In genomic region chr16:84118315-84118714, GRCh38 we compare ENCODE assay signal across 8 cellular contexts. TPM values are rescaled to one million over a fixed set of nuclear protein-coding genes. Genes with fewer than 3 reads are reported as not detected.
A peak's percentile ranks its signal among the peaks of the same experiment; 100 is the strongest.
DNase-seq lines count a peak whose midpoint lies in the region; ATAC-seq, FAIRE-seq and TF ChIP-seq lines count a peak whose summit lies in the region.
"Not testable (repeated sequence)": the region's sequence is repeated elsewhere in the genome, so short reads cannot be mapped to it uniquely, and the experiment has no call there.
"Had no signal": no experiment of that assay in that cellular context is flagged by ENCODE, and none has a peak within 500 bp of the region (broad histone marks: within the 10 kb centered on the region; RNA-seq: fewer than 3 reads in every experiment).

No MANE protein-coding gene starts in this region.

- TF ChIP-seq CTCF in K562 (IDR thresholded peaks at IDR 0.05 in 2 of 3, conservative IDR thresholded peaks at IDR 0.05 in 1 of 3; ENCODE audit: insufficient read depth in 2 of 3, low read depth in 1 of 3, low read length in 3 of 3); type B pancreatic cell (conservative IDR thresholded peaks at IDR 0.05): not testable (repeated sequence)

- 88% methylated on average over 5 of the region's 5 CpGs for WGBS in K562 (ENCODE audit: insufficient coverage, low coverage, missing lambda C conversion rate)

- peaks cover 24 to 31% (median 29%) of the 10 kb centered on the region in 3 donors for H3K4me1 Mint-ChIP-seq in T-cell
- H3K4me1 Mint-ChIP-seq in activated T-cell treated with anti-CD3 and anti-CD28 coated beads, Interleukin-2, amount 50 U/mL, for 24 hours (ENCODE audit: low read depth) = peaks cover 28% of the 10 kb centered on the region
- H3K4me1 Mint-ChIP-seq in naive thymus-derived CD4-positive, alpha-beta T cell = peaks cover 6 to 30% (median 22%) of the 10 kb centered on the region in 7 donors
- H3K4me1 Mint-ChIP-seq in type B pancreatic cell (ENCODE audit: unreplicated experiment) = peaks cover 10% of the 10 kb centered on the region

- H3K36me3 ChIP-seq in K562 (ENCODE audit: control insufficient read depth, insufficient read depth, low read length) = peaks cover 12% of the 10 kb centered on the region; the same call in 2 of the 3 replicates
- not testable (repeated sequence) for H3K36me3 ChIP-seq in naive thymus-derived CD4-positive, alpha-beta T cell (ENCODE audit: control insufficient read depth in 2 of 3, insufficient read depth in 3 of 3, low read length in 3 of 3)

- POLR2A ChIA-PET in T-cell (lab: Charles Lee) = not testable (repeated sequence)
- POLR2A ChIA-PET in K562 (lab: Yijun Ruan, JAX) = interaction anchor here (0.6 to 10.0 kb wide), 7 partner anchors 11 to 773 kb away, joined by 3 to 145 read pairs (median 3); no protein-coding TSS in a partner anchor
- POLR2A ChIA-PET in naive thymus-derived CD4-positive, alpha-beta T cell (lab: Charles Lee) = interaction anchor here (3.0 kb wide), 1 partner anchor 26 kb away, joined by 21 read pairs; the partner anchor contains the start of genes DNAAF1 and HSDL1

- H3K4me3 Mint-ChIP-seq in T-cell = peak overlapping the region; percentile 30 to 62 (median 62)
- peak overlapping the region; percentile 68 for H3K4me3 Mint-ChIP-seq in activated T-cell treated with anti-CD3 and anti-CD28 coated beads, Interleukin-2, amount 50 U/mL, for 24 hours
- peak overlapping the region in 8 of 10 donors; percentile 33 to 96 (median 60) for H3K4me3 Mint-ChIP-seq in naive thymus-derived CD4-positive, alpha-beta T cell
- H3K4me3 Mint-ChIP-seq in type B pancreatic cell = peak overlapping the region; percentile 77

- H3K4me3 ChIP-seq in K562; naive thymus-derived CD4-positive, alpha-beta T cell (ENCODE audit: low read length): not testable (repeated sequence)

- H2AFZ ChIP-seq in K562 (ENCODE audit: low read depth, low read length) = not testable (repeated sequence)

- not testable (repeated sequence) for H4K20me1 ChIP-seq in K562 (replicated peaks; ENCODE audit: control insufficient read depth, insufficient read depth, low read length)

- not testable (repeated sequence) for H3K36me3 Mint-ChIP-seq in T-cell; naive thymus-derived CD4-positive, alpha-beta T cell; type B pancreatic cell
- peaks cover 31% of the 10 kb centered on the region for H3K36me3 Mint-ChIP-seq in activated T-cell treated with anti-CD3 and anti-CD28 coated beads, Interleukin-2, amount 50 U/mL, for 24 hours (ENCODE audit: low read depth)

- not testable (repeated sequence) for H3K9me1 ChIP-seq in K562 (ENCODE audit: control insufficient read depth, insufficient read depth, low read length)

- H3K4me2 ChIP-seq in K562 (ENCODE audit: insufficient read depth, low read length) = not testable (repeated sequence)

- BruUV-seq in K562 (replicated peaks; lab: Mats Ljungman, UMichigan) = not testable (repeated sequence)

- not testable (repeated sequence) for TF ChIP-seq EP300 in K562 (IDR thresholded peaks at IDR 0.05; ENCODE audit: low read length)

- H3K27ac Mint-ChIP-seq in T-cell = peak overlapping the region in 1 of 2 donors; percentile 11
- H3K27ac Mint-ChIP-seq in activated T-cell treated with anti-CD3 and anti-CD28 coated beads, Interleukin-2, amount 50 U/mL, for 24 hours = peak overlapping the region; percentile 76
- peak overlapping the region in 3 of 9 donors; percentile 4 to 59 (median 15) for H3K27ac Mint-ChIP-seq in naive thymus-derived CD4-positive, alpha-beta T cell
- H3K27ac Mint-ChIP-seq in type B pancreatic cell = not testable (repeated sequence)

- H3K79me2 ChIP-seq in K562 (ENCODE audit: control insufficient read depth, insufficient read depth, low read length) = peaks cover 37% of the 10 kb centered on the region

- H3K27me3 ChIP-seq in K562 (ENCODE audit: control insufficient read depth in 2 of 2, insufficient read depth in 2 of 2, low read length in 2 of 2); naive thymus-derived CD4-positive, alpha-beta T cell (ENCODE audit: control insufficient read depth in 2 of 2, insufficient read depth in 2 of 2, low read length in 2 of 2): not testable (repeated sequence)

- in situ Hi-C loops in K562 (cut with MboI) = not testable (repeated sequence)

- H3K9me3 Mint-ChIP-seq in T-cell; activated T-cell treated with anti-CD3 and anti-CD28 coated beads, Interleukin-2, amount 50 U/mL, for 24 hours; naive thymus-derived CD4-positive, alpha-beta T cell; type B pancreatic cell: not testable (repeated sequence)

- DNase-seq in ELR (ENCODE audit: low read depth) = peak; percentile 17
- not testable (repeated sequence) for DNase-seq in T-cell; activated T-cell treated with anti-CD3 and anti-CD28 coated beads, Interleukin-2, amount 50 U/mL, for 24 hours; K562 (ENCODE audit: extremely low read depth in 1 of 4, low spot score in 3 of 4); naive thymus-derived CD4-positive, alpha-beta T cell; type B pancreatic cell (ENCODE audit: extremely low spot score, unreplicated experiment)

- not testable (repeated sequence) for FAIRE-seq in K562 (lab: Jason Lieb, UNC)

- H3K4me1 ChIP-seq in K562 (replicated peaks in 1 of 2; ENCODE audit: control insufficient read depth in 2 of 2, insufficient read depth in 2 of 2, low read length in 2 of 2) = peaks cover 9 to 27% of the 10 kb centered on the region in 2 experiments; a peak in 3 of 5 replicates
- peaks cover 14 to 18% of the 10 kb centered on the region in 2 donors for H3K4me1 ChIP-seq in naive thymus-derived CD4-positive, alpha-beta T cell (ENCODE audit: control insufficient read depth in 2 of 2, insufficient read depth in 2 of 2, low read length in 2 of 2)

- intact Hi-C loops in K562 (cut with micrococcal nuclease) = not testable (repeated sequence)
- intact Hi-C loops in naive thymus-derived CD4-positive, alpha-beta T cell (cut with micrococcal nuclease) = loop anchor here (5.0 to 10.0 kb wide), 2 partner anchors 386 to 529 kb away; partner anchors contain the start of genes KLHL36 (in 1 of the 2) and MEAK7 (in 1 of the 2)

- not testable (repeated sequence) for H3K9ac ChIP-seq in K562 (ENCODE audit: insufficient read depth in 1 of 2, low read depth in 2 of 2, low read length in 2 of 2)

- not testable (repeated sequence) for TF ChIP-seq RAD21 in K562 (CRISPR knock-in tag; conservative IDR thresholded peaks at IDR 0.05 in 1 of 2, IDR thresholded peaks at IDR 0.05 in 1 of 2)

- H3K9me3 ChIP-seq in K562 (replicated peaks; ENCODE audit: control insufficient read depth, insufficient read depth, low read depth, low read length); naive thymus-derived CD4-positive, alpha-beta T cell (ENCODE audit: control insufficient read depth in 2 of 3, low read length in 3 of 3): not testable (repeated sequence)

- ATAC-seq in T-cell (replicated peaks in 1 of 4); K562; naive thymus-derived CD4-positive, alpha-beta T cell: not testable (repeated sequence)

- H3K27me3 Mint-ChIP-seq in T-cell; activated T-cell treated with anti-CD3 and anti-CD28 coated beads, Interleukin-2, amount 50 U/mL, for 24 hours; naive thymus-derived CD4-positive, alpha-beta T cell; type B pancreatic cell: not testable (repeated sequence)

- CTCF ChIA-PET in T-cell (lab: Charles Lee) = interaction anchor here in 1 of 2 donors (3.3 kb wide), 1 partner anchor 69 kb away, joined by 13 read pairs; the partner anchor contains the start of gene TAF1C
- CTCF ChIA-PET in K562 (lab: Yijun Ruan, JAX; ENCODE audit: low intra/inter-chr PET ratio); naive thymus-derived CD4-positive, alpha-beta T cell (lab: Charles Lee): not testable (repeated sequence)

- not testable (repeated sequence) for H3K27ac ChIP-seq in K562 (ENCODE audit: extremely low read depth, low read depth, low read length); naive thymus-derived CD4-positive, alpha-beta T cell (ENCODE audit: low read depth, low read length)

- TF ChIP-seq POLR2A in K562 (conservative IDR thresholded peaks at IDR 0.05) = not testable (repeated sequence)

RNA-seq across cellular contexts. Expression of gene MBTPS1, which starts 1.6 kb away (rescaled TPM):
- 100 to 1,000 TPM; 122 to 142 (median 131) TPM for total RNA-seq in T-cell
- 203 and 232 TPM in 2 replicates for total RNA-seq in K562 (2011; cell fraction: chromatin; rRNA removed; ENCODE audit: low replicate concordance)
- 178 and 187 TPM in 2 replicates for total RNA-seq in K562 (2011; cell fraction: nucleolus; rRNA removed)
- total RNA-seq in K562 (2011; cell fraction: nucleoplasm; rRNA removed) = 182 and 207 TPM in 2 replicates
- 43.8 and 50.9 TPM in 2 replicates for total RNA-seq in K562 (2014; rRNA removed)
- 31.7 and 32.0 TPM in 2 replicates for total RNA-seq in K562 (2014; rRNA removed; fragmentation: Illumina TruSeq; extraction: Trizol)
- total RNA-seq in K562 (2015; rRNA removed; fragmentation: Illumina TruSeq; extraction: Trizol) = 35.7 and 40.3 TPM in 2 replicates
- total RNA-seq in K562 (2021) = 46.6 and 53.9 TPM in 2 replicates
- 47.5 and 57.6 TPM in 2 replicates for polyA plus RNA-seq in K562 (2011; rRNA removed)
- polyA plus RNA-seq in K562 (2011; cell fraction: cytosol; rRNA removed) = 34.2 and 40.0 TPM in 2 replicates
- polyA plus RNA-seq in K562 (2011; cell fraction: nucleus; rRNA removed) = 123 and 127 TPM in 2 replicates
- polyA plus RNA-seq in K562 (2012) = 53.2 and 68.8 TPM in 2 replicates
- polyA plus RNA-seq in K562 (2014; fragmentation: Illumina TruSeq; extraction: Trizol) = 47.5 and 50.6 TPM in 2 replicates
- polyA plus RNA-seq in K562 (2014; fragmentation: Nextera tagmentation; extraction: Ambion mirVana) = 1 to 10 TPM; 2.8 to 4.3 TPM
- 47.3 and 52.6 TPM in 2 replicates for polyA plus RNA-seq in K562 (2014; rRNA removed)
- polyA minus RNA-seq in K562 (2011; rRNA and poly(A)+ RNA removed) = 74.1 and 90.4 TPM in 2 replicates
- 38.7 and 55.3 TPM in 2 replicates for polyA minus RNA-seq in K562 (2011; cell fraction: cytosol; rRNA and poly(A)+ RNA removed)
- polyA minus RNA-seq in K562 (2011; cell fraction: nucleus; rRNA and poly(A)+ RNA removed) = 101 and 126 TPM in 2 replicates
- total RNA-seq in naive thymus-derived CD4-positive, alpha-beta T cell = 100 to 1,000 TPM in 4 of 5 experiments, 10 to 100 TPM in 1; 65.3 to 157 (median 138) TPM
- polyA plus RNA-seq in naive thymus-derived CD4-positive, alpha-beta T cell = 10 to 100 TPM; 48.6 to 89.4 TPM
- total RNA-seq in type B pancreatic cell (ENCODE audit: low replicate concordance) = 75.7 and 88.4 TPM in 2 replicates

RNA-seq across cellular contexts. Expression of gene HSDL1, which starts 26.7 kb away (rescaled TPM):
- total RNA-seq in T-cell (10 to 100 TPM; 11.9 to 23.5 (median 20.4) TPM), K562 (2014; rRNA removed) (19.7 and 20.5 TPM in 2 replicates), K562 (2014; rRNA removed; fragmentation: Illumina TruSeq; extraction: Trizol) (31.5 and 36.4 TPM in 2 replicates), K562 (2015; rRNA removed; fragmentation: Illumina TruSeq; extraction: Trizol) (38.6 and 39.9 TPM in 2 replicates), K562 (2021) (26.4 and 27.7 TPM in 2 replicates), type B pancreatic cell (ENCODE audit: low replicate concordance) (22.9 and 36.4 TPM in 2 replicates)
- 41.6 and 67.8 TPM in 2 replicates for total RNA-seq in K562 (2011; cell fraction: chromatin; rRNA removed; ENCODE audit: low replicate concordance)
- total RNA-seq in K562 (2011; cell fraction: nucleolus; rRNA removed) = 17.2 and 22.9 TPM in 2 replicates
- total RNA-seq in K562 (2011; cell fraction: nucleoplasm; rRNA removed) = 32.9 and 33.4 TPM in 2 replicates
- polyA plus RNA-seq in K562 (2011; rRNA removed) (41.2 and 45.7 TPM in 2 replicates), K562 (2014; fragmentation: Illumina TruSeq; extraction: Trizol) (24.1 and 26.9 TPM in 2 replicates), K562 (2014; fragmentation: Nextera tagmentation; extraction: Ambion mirVana) (10 to 100 TPM; 14.8 to 16.3 TPM), K562 (2014; rRNA removed) (25.8 and 31.0 TPM in 2 replicates)
- 14.2 and 29.2 TPM in 2 replicates for polyA plus RNA-seq in K562 (2011; cell fraction: cytosol; rRNA removed)
- 21.6 and 41.6 TPM in 2 replicates for polyA plus RNA-seq in K562 (2011; cell fraction: nucleus; rRNA removed)
- polyA plus RNA-seq in K562 (2012) = 30.0 and 50.6 TPM in 2 replicates
- polyA minus RNA-seq in K562 (2011; rRNA and poly(A)+ RNA removed) = 44.1 and 45.6 TPM in 2 replicates
- 13.4 and 18.9 TPM in 2 replicates for polyA minus RNA-seq in K562 (2011; cell fraction: cytosol; rRNA and poly(A)+ RNA removed)
- 8.1 and 13.8 TPM in 2 replicates for polyA minus RNA-seq in K562 (2011; cell fraction: nucleus; rRNA and poly(A)+ RNA removed)
- 10 to 100 TPM; 12.6 to 26.6 (median 14.4) TPM for total RNA-seq in naive thymus-derived CD4-positive, alpha-beta T cell
- 10 to 100 TPM; 10.1 to 12.2 TPM for polyA plus RNA-seq in naive thymus-derived CD4-positive, alpha-beta T cell

RNA-seq across cellular contexts. Expression of gene DNAAF1, which starts 26.8 kb away (rescaled TPM):
- under 1 TPM in 2 of 5 donors, not detected in 3; 0.16 to 0.32 TPM for total RNA-seq in T-cell
- total RNA-seq in K562 (2011; cell fraction: chromatin; rRNA removed; ENCODE audit: low replicate concordance) = not detected in 2 replicates
- not detected in 2 replicates for total RNA-seq in K562 (2011; cell fraction: nucleolus; rRNA removed)
- total RNA-seq in K562 (2011; cell fraction: nucleoplasm; rRNA removed) = not detected in 2 replicates
- not detected in 2 replicates for total RNA-seq in K562 (2014; rRNA removed)
- not detected in 2 replicates for total RNA-seq in K562 (2014; rRNA removed; fragmentation: Illumina TruSeq; extraction: Trizol)
- not detected in 2 replicates for total RNA-seq in K562 (2015; rRNA removed; fragmentation: Illumina TruSeq; extraction: Trizol)
- not detected in 2 replicates for total RNA-seq in K562 (2021)
- not detected in 2 replicates for polyA plus RNA-seq in K562 (2011; rRNA removed)
- polyA plus RNA-seq in K562 (2011; cell fraction: cytosol; rRNA removed) = 0.03 TPM in 1 of 2 replicates, not detected in the other
- 0.04 and 0.20 TPM in 2 replicates for polyA plus RNA-seq in K562 (2011; cell fraction: nucleus; rRNA removed)
- polyA plus RNA-seq in K562 (2012) = 0.14 and 0.18 TPM in 2 replicates
- not detected in 2 replicates for polyA plus RNA-seq in K562 (2014; fragmentation: Illumina TruSeq; extraction: Trizol)
- polyA plus RNA-seq in K562 (2014; fragmentation: Nextera tagmentation; extraction: Ambion mirVana) = not detected
- 0.01 and 0.23 TPM in 2 replicates for polyA plus RNA-seq in K562 (2014; rRNA removed)
- polyA minus RNA-seq in K562 (2011; rRNA and poly(A)+ RNA removed) = not detected in 2 replicates
- polyA minus RNA-seq in K562 (2011; cell fraction: cytosol; rRNA and poly(A)+ RNA removed) = not detected in 2 replicates
- not detected in 2 replicates for polyA minus RNA-seq in K562 (2011; cell fraction: nucleus; rRNA and poly(A)+ RNA removed)
- 1 to 10 TPM in 1 of 5 experiments, under 1 TPM in 1, not detected in 3; 0.66 to 2.2 TPM for total RNA-seq in naive thymus-derived CD4-positive, alpha-beta T cell
- polyA plus RNA-seq in naive thymus-derived CD4-positive, alpha-beta T cell = under 1 TPM; 0.06 to 0.09 TPM
- 0.67 and 3.2 TPM in 2 replicates for total RNA-seq in type B pancreatic cell (ENCODE audit: low replicate concordance)
- total RNA-seq: fibroblast of villous mesenchyme, Peyer's patch had no signal
